1 cellular context compared by ENCODE assay signal in the genomic region with DNA sequence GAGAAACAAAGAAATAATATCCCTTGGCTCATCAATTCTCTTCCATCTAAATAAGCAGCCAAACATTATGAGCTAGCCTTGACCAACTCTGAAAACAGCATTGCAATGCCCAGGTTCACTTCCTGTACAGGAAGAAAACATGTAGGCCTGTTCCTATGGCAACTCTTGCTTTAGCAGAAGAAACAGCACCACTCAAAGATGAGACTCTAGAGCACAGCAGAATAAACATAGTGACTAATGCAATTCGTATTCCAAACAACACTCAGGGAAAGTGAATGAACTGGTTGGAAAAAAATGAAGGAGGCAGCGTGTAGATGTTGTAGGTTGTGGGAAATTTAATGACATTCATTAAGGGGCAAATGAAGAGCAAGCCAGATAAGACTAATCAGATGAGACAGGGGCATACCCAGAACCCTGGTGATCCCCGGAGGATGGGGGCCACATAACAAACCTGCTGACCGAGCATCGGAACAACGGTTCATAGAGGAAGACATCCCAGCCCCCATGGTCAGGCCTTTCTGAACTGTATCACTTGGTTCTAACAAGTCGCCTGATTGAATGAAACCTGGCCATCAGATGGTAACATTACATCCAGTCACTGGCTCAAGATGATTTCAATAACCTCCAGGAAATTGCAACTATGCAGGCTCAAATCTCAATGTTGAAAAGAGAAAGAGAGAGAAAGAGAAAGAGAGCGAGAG.
TF ChIP-seq lines count a peak whose summit lies in the region.

No MANE protein-coding gene starts in this region.

TF ChIP-seq in GM12878, 131 proteins besides CTCF, POLR2A, EP300 and RAD21 (continued from another document):
- TF ChIP-seq, protein P1, sequence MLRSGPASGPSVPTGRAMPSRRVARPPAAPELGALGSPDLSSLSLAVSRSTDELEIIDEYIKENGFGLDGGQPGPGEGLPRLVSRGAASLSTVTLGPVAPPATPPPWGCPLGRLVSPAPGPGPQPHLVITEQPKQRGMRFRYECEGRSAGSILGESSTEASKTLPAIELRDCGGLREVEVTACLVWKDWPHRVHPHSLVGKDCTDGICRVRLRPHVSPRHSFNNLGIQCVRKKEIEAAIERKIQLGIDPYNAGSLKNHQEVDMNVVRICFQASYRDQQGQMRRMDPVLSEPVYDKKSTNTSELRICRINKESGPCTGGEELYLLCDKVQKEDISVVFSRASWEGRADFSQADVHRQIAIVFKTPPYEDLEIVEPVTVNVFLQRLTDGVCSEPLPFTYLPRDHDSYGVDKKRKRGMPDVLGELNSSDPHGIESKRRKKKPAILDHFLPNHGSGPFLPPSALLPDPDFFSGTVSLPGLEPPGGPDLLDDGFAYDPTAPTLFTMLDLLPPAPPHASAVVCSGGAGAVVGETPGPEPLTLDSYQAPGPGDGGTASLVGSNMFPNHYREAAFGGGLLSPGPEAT (IDR thresholded peaks at IDR 0.05; ENCODE audit: low read depth): peak; percentile 61; the same call in 1 of the 2 replicates
- TF ChIP-seq MTA2 (IDR thresholded peaks at IDR 0.05; ENCODE audit: low read depth): peak; percentile 0; the same call in 1 of the 2 replicates
- TF ChIP-seq CREB1 (IDR thresholded peaks at IDR 0.05; ENCODE audit: low read depth): no peak
- 0 out of 2 replicates have a peak, but pooled peaks have one; percentile 13 for TF ChIP-seq ATF2 (IDR thresholded peaks at IDR 0.05; ENCODE audit: low read length)
- TF ChIP-seq PAX8 (IDR thresholded peaks at IDR 0.05): no peak
- no peak for TF ChIP-seq FOS (IDR thresholded peaks at IDR 0.05; ENCODE audit: borderline replicate concordance, extremely low read depth, insufficient read length)
- no peak for TF ChIP-seq RCOR1 (conservative IDR thresholded peaks at IDR 0.05; ENCODE audit: low read depth, low read length)
- TF ChIP-seq SMARCA5 (IDR thresholded peaks at IDR 0.05): no peak
- TF ChIP-seq TCF7 (IDR thresholded peaks at IDR 0.05; ENCODE audit: borderline replicate concordance): no peak
- TF ChIP-seq MEF2A (IDR thresholded peaks at IDR 0.05; ENCODE audit: insufficient read depth, low read depth, low read length): no peak
- TF ChIP-seq, protein P2, sequence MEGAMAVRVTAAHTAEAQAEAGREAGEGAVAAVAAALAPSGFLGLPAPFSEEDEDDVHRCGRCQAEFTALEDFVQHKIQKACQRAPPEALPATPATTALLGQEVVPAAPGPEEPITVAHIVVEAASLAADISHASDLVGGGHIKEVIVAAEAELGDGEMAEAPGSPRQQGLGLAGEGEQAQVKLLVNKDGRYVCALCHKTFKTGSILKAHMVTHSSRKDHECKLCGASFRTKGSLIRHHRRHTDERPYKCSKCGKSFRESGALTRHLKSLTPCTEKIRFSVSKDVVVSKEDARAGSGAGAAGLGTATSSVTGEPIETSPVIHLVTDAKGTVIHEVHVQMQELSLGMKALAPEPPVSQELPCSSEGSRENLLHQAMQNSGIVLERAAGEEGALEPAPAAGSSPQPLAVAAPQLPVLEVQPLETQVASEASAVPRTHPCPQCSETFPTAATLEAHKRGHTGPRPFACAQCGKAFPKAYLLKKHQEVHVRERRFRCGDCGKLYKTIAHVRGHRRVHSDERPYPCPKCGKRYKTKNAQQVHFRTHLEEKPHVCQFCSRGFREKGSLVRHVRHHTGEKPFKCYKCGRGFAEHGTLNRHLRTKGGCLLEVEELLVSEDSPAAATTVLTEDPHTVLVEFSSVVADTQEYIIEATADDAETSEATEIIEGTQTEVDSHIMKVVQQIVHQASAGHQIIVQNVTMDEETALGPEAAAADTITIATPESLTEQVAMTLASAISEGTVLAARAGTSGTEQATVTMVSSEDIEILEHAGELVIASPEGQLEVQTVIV (IDR thresholded peaks at IDR 0.05; ENCODE audit: borderline replicate concordance, partially characterized antibody): no peak
- TF ChIP-seq, protein P3, sequence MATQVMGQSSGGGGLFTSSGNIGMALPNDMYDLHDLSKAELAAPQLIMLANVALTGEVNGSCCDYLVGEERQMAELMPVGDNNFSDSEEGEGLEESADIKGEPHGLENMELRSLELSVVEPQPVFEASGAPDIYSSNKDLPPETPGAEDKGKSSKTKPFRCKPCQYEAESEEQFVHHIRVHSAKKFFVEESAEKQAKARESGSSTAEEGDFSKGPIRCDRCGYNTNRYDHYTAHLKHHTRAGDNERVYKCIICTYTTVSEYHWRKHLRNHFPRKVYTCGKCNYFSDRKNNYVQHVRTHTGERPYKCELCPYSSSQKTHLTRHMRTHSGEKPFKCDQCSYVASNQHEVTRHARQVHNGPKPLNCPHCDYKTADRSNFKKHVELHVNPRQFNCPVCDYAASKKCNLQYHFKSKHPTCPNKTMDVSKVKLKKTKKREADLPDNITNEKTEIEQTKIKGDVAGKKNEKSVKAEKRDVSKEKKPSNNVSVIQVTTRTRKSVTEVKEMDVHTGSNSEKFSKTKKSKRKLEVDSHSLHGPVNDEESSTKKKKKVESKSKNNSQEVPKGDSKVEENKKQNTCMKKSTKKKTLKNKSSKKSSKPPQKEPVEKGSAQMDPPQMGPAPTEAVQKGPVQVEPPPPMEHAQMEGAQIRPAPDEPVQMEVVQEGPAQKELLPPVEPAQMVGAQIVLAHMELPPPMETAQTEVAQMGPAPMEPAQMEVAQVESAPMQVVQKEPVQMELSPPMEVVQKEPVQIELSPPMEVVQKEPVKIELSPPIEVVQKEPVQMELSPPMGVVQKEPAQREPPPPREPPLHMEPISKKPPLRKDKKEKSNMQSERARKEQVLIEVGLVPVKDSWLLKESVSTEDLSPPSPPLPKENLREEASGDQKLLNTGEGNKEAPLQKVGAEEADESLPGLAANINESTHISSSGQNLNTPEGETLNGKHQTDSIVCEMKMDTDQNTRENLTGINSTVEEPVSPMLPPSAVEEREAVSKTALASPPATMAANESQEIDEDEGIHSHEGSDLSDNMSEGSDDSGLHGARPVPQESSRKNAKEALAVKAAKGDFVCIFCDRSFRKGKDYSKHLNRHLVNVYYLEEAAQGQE (IDR thresholded peaks at IDR 0.05; ENCODE audit: low read depth, low read length): no peak
- TF ChIP-seq SUPT20H (IDR thresholded peaks at IDR 0.05; ENCODE audit: borderline replicate concordance, control insufficient read depth, low read depth, low read length): no peak
- 0 out of 2 replicates have a peak, but pooled peaks have one; percentile 20 for TF ChIP-seq DPF2 (IDR thresholded peaks at IDR 0.05)
- no peak for TF ChIP-seq TCF3 (IDR thresholded peaks at IDR 0.05; ENCODE audit: borderline replicate concordance, insufficient read depth, low read depth, low read length)
- TF ChIP-seq, protein P4, sequence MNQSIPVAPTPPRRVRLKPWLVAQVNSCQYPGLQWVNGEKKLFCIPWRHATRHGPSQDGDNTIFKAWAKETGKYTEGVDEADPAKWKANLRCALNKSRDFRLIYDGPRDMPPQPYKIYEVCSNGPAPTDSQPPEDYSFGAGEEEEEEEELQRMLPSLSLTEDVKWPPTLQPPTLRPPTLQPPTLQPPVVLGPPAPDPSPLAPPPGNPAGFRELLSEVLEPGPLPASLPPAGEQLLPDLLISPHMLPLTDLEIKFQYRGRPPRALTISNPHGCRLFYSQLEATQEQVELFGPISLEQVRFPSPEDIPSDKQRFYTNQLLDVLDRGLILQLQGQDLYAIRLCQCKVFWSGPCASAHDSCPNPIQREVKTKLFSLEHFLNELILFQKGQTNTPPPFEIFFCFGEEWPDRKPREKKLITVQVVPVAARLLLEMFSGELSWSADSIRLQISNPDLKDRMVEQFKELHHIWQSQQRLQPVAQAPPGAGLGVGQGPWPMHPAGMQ (IDR thresholded peaks at IDR 0.05; ENCODE audit: borderline replicate concordance): no peak
- no peak for TF ChIP-seq CBX5 (IDR thresholded peaks at IDR 0.05; ENCODE audit: low read depth)
- TF ChIP-seq ETV6 (conservative IDR thresholded peaks at IDR 0.05 in 1 of 2, IDR thresholded peaks at IDR 0.05 in 1 of 2; ENCODE audit: borderline replicate concordance in 1 of 2, low read depth in 1 of 2): peak in 1 of 2 experiments; percentile 14; a peak in 1 of 4 replicates
- peak; percentile 47; the same call in 1 of the 2 replicates for TF ChIP-seq SPI1 (IDR thresholded peaks at IDR 0.05; ENCODE audit: borderline replicate concordance, insufficient read depth, low read depth, low read length)
- TF ChIP-seq MXI1 (IDR thresholded peaks at IDR 0.05; ENCODE audit: low read depth, low read length): peak; percentile 94
